ENCODE assay signal across 15 cellular contexts in genomic region chr9:79490657-79491250, GRCh38.
DNase-seq lines count a peak whose midpoint lies in the region; TF ChIP-seq lines count a peak whose summit lies in the region.
"Had no signal": no experiment of that assay in that cellular context is flagged by ENCODE, and none has a peak within 500 bp of the region (broad histone marks: within the 10 kb centered on the region; RNA-seq: fewer than 3 reads in every experiment).

No MANE protein-coding gene starts in this region.

- H3K9me3 Mint-ChIP-seq in MCF 10A (ENCODE audit: unreplicated experiment), result peaks cover 8% of the 10 kb centered on the region
- no peaks in the 10 kb centered on the region for H3K9me3 Mint-ChIP-seq in activated CD4-positive, alpha-beta memory T cell treated with anti-CD3 and anti-CD28 coated beads, Interleukin-2, amount 10 ng/mL, durations not matched to agents 7 days and 5 days

- no peak overlapping the region for H3K14ac ChIP-seq in trophoblast cell (ENCODE audit: low read length)

- H2BK120ac ChIP-seq in trophoblast cell (ENCODE audit: insufficient read depth, low read length, poor library complexity), result no peak overlapping the region

- H3K79me2 ChIP-seq in mammary epithelial cell (ENCODE audit: insufficient read depth, low read length), result no peaks in the 10 kb centered on the region
- H3K79me2 ChIP-seq in hepatocyte, result no peaks in the 10 kb centered on the region
- no peaks in the 10 kb centered on the region for H3K79me2 ChIP-seq in trophoblast cell (ENCODE audit: control insufficient read depth, insufficient read depth, low read length, poor library complexity)

- no peaks in the 10 kb centered on the region for H3K27me3 Mint-ChIP-seq in MCF 10A (ENCODE audit: insufficient read depth, unreplicated experiment)
- H3K27me3 Mint-ChIP-seq in activated CD4-positive, alpha-beta memory T cell treated with anti-CD3 and anti-CD28 coated beads, Interleukin-2, amount 10 ng/mL, durations not matched to agents 7 days and 5 days, result no peaks in the 10 kb centered on the region
- H3K27me3 Mint-ChIP-seq: CD4-positive, alpha-beta T cell had no signal

- peaks cover 21% of the 10 kb centered on the region for H3K4me1 Mint-ChIP-seq in MCF 10A (ENCODE audit: insufficient read depth, unreplicated experiment)
- H3K4me1 Mint-ChIP-seq in activated CD4-positive, alpha-beta memory T cell treated with anti-CD3 and anti-CD28 coated beads, Interleukin-2, amount 10 ng/mL, durations not matched to agents 7 days and 5 days, result no peaks in the 10 kb centered on the region

- no peak overlapping the region for H3K9ac ChIP-seq in mammary epithelial cell (ENCODE audit: insufficient read depth, low read length)
- no peak overlapping the region for H3K9ac ChIP-seq in trophoblast cell (ENCODE audit: low read length)
- H3K9ac ChIP-seq: BLaER1 treated with 17β-estradiol and CSF1 and Interleukin-3, amounts not matched to agents 10 nM and 100 nM had no signal

- no peak overlapping the region for H3K27ac Mint-ChIP-seq in MCF 10A (ENCODE audit: low read depth, unreplicated experiment)
- no peak overlapping the region for H3K27ac Mint-ChIP-seq in activated CD4-positive, alpha-beta memory T cell treated with anti-CD3 and anti-CD28 coated beads, Interleukin-2, amount 10 ng/mL, durations not matched to agents 7 days and 5 days
- H3K27ac Mint-ChIP-seq: CD4-positive, alpha-beta T cell; GM23338 had no signal

- no peak overlapping the region for H2BK5ac ChIP-seq in trophoblast cell (ENCODE audit: low read depth, low read length, poor library complexity)

- H4K20me1 ChIP-seq in mammary epithelial cell (ENCODE audit: insufficient read depth, low read length) (no peaks in the 10 kb centered on the region), hepatocyte (ENCODE audit: insufficient read depth, poor library complexity, severe bottlenecking) (no peaks in the 10 kb centered on the region)
- H4K20me1 ChIP-seq: BLaER1 treated with 17β-estradiol and CSF1 and Interleukin-3, amounts not matched to agents 10 nM and 100 nM had no signal

- H2AFZ ChIP-seq in mammary epithelial cell (ENCODE audit: low read depth, low read length) (no peak overlapping the region), hepatocyte (no peak overlapping the region), trophoblast cell (ENCODE audit: insufficient read depth, low read length, poor library complexity) (no peak overlapping the region)
- H2AFZ ChIP-seq: GM23338 had no signal

- TF ChIP-seq POLR2A in vagina (IDR thresholded peaks at IDR 0.05) (no peak), tibial nerve (IDR thresholded peaks at IDR 0.05) (no peak)

- WGBS in mammary epithelial cell (ENCODE audit: low coverage, missing lambda C conversion rate), result 33% methylated on average over 3 of the region's 3 CpGs
- WGBS in hepatocyte (ENCODE audit: low lambda C conversion rate, missing lambda C conversion rate), result 53% methylated on average over 3 of the region's 3 CpGs
- WGBS in trophoblast cell (ENCODE audit: extremely low coverage, insufficient coverage, insufficient read length), result no CpG with 5 or more reads among the region's 3 CpGs
- 86 to 88% methylated on average over 3 of the region's 3 CpGs for WGBS in tibial nerve, 2 donors

- no peaks in the 10 kb centered on the region for H3K9me2 ChIP-seq in hepatocyte (replicated peaks; ENCODE audit: insufficient read depth)

- H4K12ac ChIP-seq in trophoblast cell (ENCODE audit: low read depth, low read length), result no peak overlapping the region

- H3K4ac ChIP-seq in trophoblast cell (ENCODE audit: low read depth, low read length), result no peak overlapping the region

- H3K36me3 ChIP-seq in mammary epithelial cell (ENCODE audit: insufficient read depth, low read length) (no peaks in the 10 kb centered on the region), hepatocyte (replicated peaks; ENCODE audit: insufficient read depth, low read depth) (no peaks in the 10 kb centered on the region), trophoblast cell (ENCODE audit: control insufficient read depth in 1 of 2, insufficient read depth in 2 of 2, low read length in 2 of 2) (no peaks in the 10 kb centered on the region), vagina (no peaks in the 10 kb centered on the region), tibial nerve (no peaks in the 10 kb centered on the region)
- H3K36me3 ChIP-seq: BLaER1 treated with 17β-estradiol and CSF1 and Interleukin-3, amounts not matched to agents 10 nM and 100 nM had no signal

- H3K23ac ChIP-seq in trophoblast cell (ENCODE audit: low read length), result no peak overlapping the region

- no peak overlapping the region for H2BK12ac ChIP-seq in trophoblast cell (ENCODE audit: low read length)

- in situ Hi-C loops in mammary epithelial cell (cut with MboI; ENCODE audit: low sequenced_read_pairs in 2 of 2), result no loop called here

- TF ChIP-seq CTCF in MCF 10A (IDR thresholded peaks at IDR 0.05; ENCODE audit: unreplicated experiment) (no peak), mammary epithelial cell (conservative IDR thresholded peaks at IDR 0.05 in 1 of 2, IDR thresholded peaks at IDR 0.05 in 1 of 2; ENCODE audit: extremely low read depth in 1 of 2, insufficient read depth in 1 of 2, low read depth in 1 of 2, low read length in 2 of 2) (no peak), hepatocyte (IDR thresholded peaks at IDR 0.05; ENCODE audit: poor library complexity) (no peak), vagina (IDR thresholded peaks at IDR 0.05) (no peak), tibial nerve (IDR thresholded peaks at IDR 0.05) (no peak)

- H2AK5ac ChIP-seq in trophoblast cell (ENCODE audit: low read length), result no peak overlapping the region

- DNase-seq in MCF 10A (ENCODE audit: unreplicated experiment), result peak; percentile 10
- DNase-seq in mammary epithelial cell, result no peak
- DNase-seq in hepatocyte (ENCODE audit: low spot score), result no peak
- peak; percentile 6 to 73 for DNase-seq in trophoblast cell
- DNase-seq in activated CD4-positive, alpha-beta memory T cell treated with anti-CD3 and anti-CD28 coated beads, Interleukin-2, amount 10 ng/mL, durations not matched to agents 7 days and 5 days, result no peak
- DNase-seq in vagina (ENCODE audit: extremely low spot score in 2 of 2), result no peak
- DNase-seq in tibial nerve (ENCODE audit: low spot score in 2 of 2), result no peak
- DNase-seq: 8988T; ACHN; CD4-positive, alpha-beta T cell; DMS79; H7 had no signal

- H3K9me3 ChIP-seq in mammary epithelial cell (replicated peaks; ENCODE audit: insufficient read depth, low read length), result no peaks in the 10 kb centered on the region
- H3K9me3 ChIP-seq in hepatocyte (ENCODE audit: low read depth), result no peaks in the 10 kb centered on the region
- no peaks in the 10 kb centered on the region for H3K9me3 ChIP-seq in trophoblast cell (ENCODE audit: insufficient read depth, low read depth, low read length)
- H3K9me3 ChIP-seq in vagina, result no peaks in the 10 kb centered on the region
- peaks cover 0 to 8% (median 0%) of the 10 kb centered on the region in 4 donors for H3K9me3 ChIP-seq in tibial nerve

- no peak overlapping the region for H4K8ac ChIP-seq in trophoblast cell (ENCODE audit: low read depth, low read length)

- H3K4me3 Mint-ChIP-seq in MCF 10A (ENCODE audit: unreplicated experiment), result no peak overlapping the region
- no peak overlapping the region for H3K4me3 Mint-ChIP-seq in activated CD4-positive, alpha-beta memory T cell treated with anti-CD3 and anti-CD28 coated beads, Interleukin-2, amount 10 ng/mL, durations not matched to agents 7 days and 5 days
- H3K4me3 Mint-ChIP-seq: CD4-positive, alpha-beta T cell; GM23338 had no signal

- intact Hi-C loops in MCF 10A (cut with micrococcal nuclease) (no loop called here), mammary epithelial cell (cut with micrococcal nuclease) (no loop called here), vagina (cut with DNase I) (no loop called here)

- no peak overlapping the region for H3K27ac ChIP-seq in mammary epithelial cell (ENCODE audit: insufficient read depth, low read depth, low read length)
- no peak overlapping the region for H3K27ac ChIP-seq in hepatocyte
- H3K27ac ChIP-seq in trophoblast cell (ENCODE audit: low read depth, low read length), result no peak overlapping the region
- H3K27ac ChIP-seq in vagina, result no peak overlapping the region
- H3K27ac ChIP-seq in tibial nerve, result no peak overlapping the region
- H3K27ac ChIP-seq: BLaER1 treated with 17β-estradiol and CSF1 and Interleukin-3, amounts not matched to agents 10 nM and 100 nM had no signal

- H3K4me3 ChIP-seq in mammary epithelial cell (replicated peaks in 1 of 3; ENCODE audit: insufficient read depth in 1 of 3, low read depth in 2 of 3, low read length in 3 of 3), result no peak overlapping the region
- H3K4me3 ChIP-seq in hepatocyte, result no peak overlapping the region
- no peak overlapping the region for H3K4me3 ChIP-seq in trophoblast cell (ENCODE audit: low read depth, low read length)
- no peak overlapping the region for H3K4me3 ChIP-seq in vagina
- H3K4me3 ChIP-seq in tibial nerve, result no peak overlapping the region
- H3K4me3 ChIP-seq: BLaER1 treated with 17β-estradiol and CSF1 and Interleukin-3, amounts not matched to agents 10 nM and 100 nM; GM12878; GM23338 had no signal

- H3K27me3 ChIP-seq in mammary epithelial cell (ENCODE audit: insufficient read depth, low read length), result no peaks in the 10 kb centered on the region
- H3K27me3 ChIP-seq in hepatocyte, result no peaks in the 10 kb centered on the region
- H3K27me3 ChIP-seq in trophoblast cell (ENCODE audit: insufficient read depth, low read length), result no peaks in the 10 kb centered on the region
- no peaks in the 10 kb centered on the region for H3K27me3 ChIP-seq in vagina
- H3K27me3 ChIP-seq in tibial nerve, result no peaks in the 10 kb centered on the region
- H3K27me3 ChIP-seq: BLaER1 treated with 17β-estradiol and CSF1 and Interleukin-3, amounts not matched to agents 10 nM and 100 nM had no signal

- BruUV-seq in MCF 10A (replicated peaks; lab: Mats Ljungman, UMichigan) (no TSS peak), mammary epithelial cell (replicated peaks; lab: Mats Ljungman, UMichigan) (no TSS peak)

- POLR2A ChIA-PET in MCF 10A (lab: Yijun Ruan, JAX), result interaction anchor here (1.2 to 2.3 kb wide), 4 partner anchors 10 to 187 kb away, joined by 5 to 15 read pairs (median 6); partner anchors contain the start of gene TLE4
- POLR2A ChIA-PET in activated CD4-positive, alpha-beta memory T cell treated with anti-CD3 and anti-CD28 coated beads, Interleukin-2, amount 10 ng/mL, durations not matched to agents 7 days and 5 days (lab: Charles Lee), result no interaction called here

- CTCF ChIA-PET in MCF 10A (lab: Yijun Ruan, JAX), result interaction anchor here (0.6 to 1.5 kb wide), 2 partner anchors 9 to 888 kb away, joined by 3 to 4 read pairs; no protein-coding TSS in a partner anchor
- CTCF ChIA-PET in mammary epithelial cell (lab: Charles Lee; ENCODE audit: low non-redundant PET), result no interaction called here
- CTCF ChIA-PET in activated CD4-positive, alpha-beta memory T cell treated with anti-CD3 and anti-CD28 coated beads, Interleukin-2, amount 10 ng/mL, durations not matched to agents 7 days and 5 days (lab: Charles Lee), result no interaction called here

- H3K36me3 Mint-ChIP-seq in MCF 10A (ENCODE audit: insufficient read depth, unreplicated experiment), result no peaks in the 10 kb centered on the region
- H3K36me3 Mint-ChIP-seq in activated CD4-positive, alpha-beta memory T cell treated with anti-CD3 and anti-CD28 coated beads, Interleukin-2, amount 10 ng/mL, durations not matched to agents 7 days and 5 days (ENCODE audit: low read depth), result no peaks in the 10 kb centered on the region

- H3K79me1 ChIP-seq in trophoblast cell (ENCODE audit: low read length), result peaks cover 1% of the 10 kb centered on the region

- H3K4me1 ChIP-seq in mammary epithelial cell (ENCODE audit: insufficient read depth, low read length) (no peaks in the 10 kb centered on the region), hepatocyte (ENCODE audit: insufficient read depth) (peaks cover 18% of the 10 kb centered on the region), trophoblast cell (ENCODE audit: control insufficient read depth in 1 of 2, insufficient read depth in 2 of 2, low read length in 2 of 2) (peaks cover 0 to 2% of the 10 kb centered on the region in 2 experiments), vagina (peaks cover 10% of the 10 kb centered on the region), tibial nerve (peaks cover 0 to 20% (median 7%) of the 10 kb centered on the region in 4 donors)
- H3K4me1 ChIP-seq: BLaER1 treated with 17β-estradiol and CSF1 and Interleukin-3, amounts not matched to agents 10 nM and 100 nM had no signal

- H3K4me2 ChIP-seq in mammary epithelial cell (ENCODE audit: insufficient read depth, low read depth, low read length), result no peak overlapping the region
- H3K4me2 ChIP-seq in hepatocyte, result peak overlapping the region; percentile 48
- H3K4me2 ChIP-seq in trophoblast cell (ENCODE audit: low read length), result no peak overlapping the region
- H3K4me2 ChIP-seq: BLaER1 treated with 17β-estradiol and CSF1 and Interleukin-3, amounts not matched to agents 10 nM and 100 nM; GM23338 had no signal

- no peak for TF ChIP-seq EP300 in tibial nerve (IDR thresholded peaks at IDR 0.05)

- H4K91ac ChIP-seq in trophoblast cell (ENCODE audit: low read depth, low read length), result no peak overlapping the region

- no peak overlapping the region for H3K18ac ChIP-seq in trophoblast cell (ENCODE audit: low read length)

- dilution Hi-C loops in mammary epithelial cell (cut with HindIII; ENCODE audit: low sequenced_read_pairs), result no loop called here

Comparison
In these comparisons a context has a peak if more than half of its experiments do, and no peak if none do; other contexts are left out.
1. DNase-seq: peak in MCF 10A (single experiment) and trophoblast cell (2 of 2); none in mammary epithelial cell (single experiment), hepatocyte (single experiment), activated CD4-positive, alpha-beta memory T cell treated with anti-CD3 and anti-CD28 coated beads, Interleukin-2, amount 10 ng/mL, durations not matched to agents 7 days and 5 days (single experiment), vagina (0 of 2) and tibial nerve (0 of 2).